ENCODE assay signal across 20 cellular contexts in the genomic region with DNA sequence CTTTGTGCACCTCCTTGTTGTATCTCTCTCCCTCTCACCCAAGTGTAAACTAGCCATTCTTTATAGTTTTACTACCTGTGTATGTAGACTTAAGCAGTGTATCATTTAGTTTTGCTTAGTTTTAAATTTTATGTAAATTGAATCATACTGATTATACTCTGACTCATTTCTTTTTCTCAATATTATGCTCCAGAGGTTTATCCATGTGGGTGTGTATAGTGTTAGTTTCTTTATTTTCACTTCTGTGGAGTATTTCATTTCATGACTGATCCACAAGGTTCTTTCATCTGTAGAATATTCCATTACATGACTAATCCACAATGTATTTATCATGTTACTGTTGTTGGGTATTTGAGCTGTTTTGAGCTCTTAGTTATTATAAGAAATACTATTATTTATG.
DNase-seq lines count a peak whose midpoint lies in the region; ATAC-seq and TF ChIP-seq lines count a peak whose summit lies in the region.
"Had no signal": no experiment of that assay in that cellular context is flagged by ENCODE, and none has a peak within 500 bp of the region (broad histone marks: within the 10 kb centered on the region; RNA-seq: fewer than 3 reads in every experiment).

No MANE protein-coding gene starts in this region.

- H3K4me3 ChIP-seq in choroid plexus epithelial cell (ENCODE audit: low read depth, low read length): no peak overlapping the region
- H3K4me3 ChIP-seq: GM23338, Peyer's patch had no signal

- no peak for ATAC-seq in HG02588 (IDR thresholded peaks at IDR 0.05; ENCODE audit: unreplicated experiment)
- ATAC-seq: GM23338 had no signal

- DNase-seq in EH (ENCODE audit: low read depth): peak; percentile 10
- DNase-seq in HCEC 1CT: peak; percentile 33
- DNase-seq in choroid plexus epithelial cell (ENCODE audit: low read depth): peak; percentile 13
- DNase-seq in renal cortical epithelial cell (ENCODE audit: low read depth): peak; percentile 20
- DNase-seq in RWPE1 (ENCODE audit: low spot score): no peak
- DNase-seq in NAMALWA (ENCODE audit: low spot score): no peak
- DNase-seq: BE2C; CD4-positive, alpha-beta memory T cell; DMS79; GDM1; MM.1S; NCI-H1105 treated with DMSO at 0.1 percent for 48 hours; NCI-H187; NCI-H446; NCI-H774; Peyer's patch; SIG-M5 had no signal

- TF ChIP-seq CTCF in choroid plexus epithelial cell (conservative IDR thresholded peaks at IDR 0.05; ENCODE audit: low read depth, low read length): no peak
- no peak for TF ChIP-seq CTCF in RWPE1 (conservative IDR thresholded peaks at IDR 0.05; ENCODE audit: low read depth)

- POLR2A ChIA-PET in RWPE1 (lab: Yijun Ruan, JAX; ENCODE audit: low non-redundant PET): no interaction called here

- H3K27ac ChIP-seq in RWPE1: no peak overlapping the region
- H3K27ac ChIP-seq: KMS-11, Peyer's patch had no signal

- CTCF ChIA-PET in RWPE1 (lab: Yijun Ruan, JAX): no interaction called here

Comparison
In these comparisons a context has a peak if more than half of its experiments do, and no peak if none do; other contexts are left out.
1. DNase-seq: peak in EH (single experiment), HCEC 1CT (single experiment), choroid plexus epithelial cell (single experiment) and renal cortical epithelial cell (single experiment); none in RWPE1 (single experiment) and NAMALWA (single experiment).